Comparison of ENCODE assay signal across 10 cellular contexts in genomic region chr12:98227162-98227561, GRCh38.
DNase-seq lines count a peak whose midpoint lies in the region; ATAC-seq and TF ChIP-seq lines count a peak whose summit lies in the region.
"Had no signal": no experiment of that assay in that cellular context is flagged by ENCODE, and none has a peak within 500 bp of the region (broad histone marks: within the 10 kb centered on the region; RNA-seq: fewer than 3 reads in every experiment).

No MANE protein-coding gene starts in this region.

- H3K4me2 ChIP-seq in fibroblast of lung (ENCODE audit: extremely low read depth, insufficient read depth, low read length): no peak overlapping the region

- no peaks in the 10 kb centered on the region for H3K4me1 ChIP-seq in fibroblast of lung (ENCODE audit: control insufficient read depth, extremely low read depth, insufficient read depth, low read length)

- no peak overlapping the region for H3K4me3 ChIP-seq in fibroblast of lung (replicated peaks in 1 of 4; ENCODE audit: control extremely low read depth in 1 of 4, insufficient read depth in 1 of 4, low read depth in 3 of 4, low read length in 4 of 4)

- H3K27me3 ChIP-seq in fibroblast of lung (ENCODE audit: control insufficient read depth, insufficient read depth, low read length): no peaks in the 10 kb centered on the region

- H3K9ac ChIP-seq in fibroblast of lung (ENCODE audit: insufficient read depth, low read length): no peak overlapping the region

- H3K27ac ChIP-seq in 22Rv1 (no peak overlapping the region), fibroblast of lung (ENCODE audit: insufficient read depth, low read length) (no peak overlapping the region)

- H3K79me2 ChIP-seq in fibroblast of lung (ENCODE audit: control insufficient read depth, insufficient read depth, low read length): no peaks in the 10 kb centered on the region

- H3K9me3 ChIP-seq in fibroblast of lung (ENCODE audit: control insufficient read depth, insufficient read depth, low read depth, low read length): no peaks in the 10 kb centered on the region

- H3K36me3 ChIP-seq in fibroblast of lung (ENCODE audit: control insufficient read depth, insufficient read depth, low read length): no peaks in the 10 kb centered on the region

- ATAC-seq in GM19328 (IDR thresholded peaks at IDR 0.05; ENCODE audit: unreplicated experiment): no peak
- ATAC-seq: natural killer cell had no signal

- no peaks in the 10 kb centered on the region for H4K20me1 ChIP-seq in fibroblast of lung (ENCODE audit: control insufficient read depth, extremely low read depth, insufficient read depth, low read length)

- H2AFZ ChIP-seq in fibroblast of lung (ENCODE audit: low read length): no peak overlapping the region

- peak; percentile 80 for TF ChIP-seq CTCF in 22Rv1 (IDR thresholded peaks at IDR 0.05)
- peak; percentile 48; the same call in 2 of the 3 replicates for TF ChIP-seq CTCF in GM12872 (IDR thresholded peaks at IDR 0.05; ENCODE audit: insufficient read depth, low read depth, low read length)
- peak; percentile 13 to 50 for TF ChIP-seq CTCF in fibroblast of lung (conservative IDR thresholded peaks at IDR 0.05 in 1 of 2, IDR thresholded peaks at IDR 0.05 in 1 of 2; ENCODE audit: low read depth in 1 of 2, low read length in 2 of 2)

- DNase-seq in NOMO-1 treated with dmso at 0.1 percent for 144 hours (lab: John Stamatoyannopoulos, UW; ENCODE audit: unreplicated experiment) (peak; percentile 23), fibroblast of lung (ENCODE audit: low read depth in 2 of 2) (peak in 1 of 2 donors; percentile 12), ecto neural progenitor cell (ENCODE audit: low spot score) (no peak), HK-2 (ENCODE audit: unreplicated experiment) (no peak)
- no peak for DNase-seq in NK-92 treated with Interleukin-12 subunit alpha and Interleukin-12 subunit beta, amount 100 ng/mL, for 24 hours (lab: John Stamatoyannopoulos, UW)
- DNase-seq: natural killer cell, Right ventricle myocardium superior had no signal
